Comparison of ENCODE assay signal across 8 cellular contexts in the genomic region with DNA sequence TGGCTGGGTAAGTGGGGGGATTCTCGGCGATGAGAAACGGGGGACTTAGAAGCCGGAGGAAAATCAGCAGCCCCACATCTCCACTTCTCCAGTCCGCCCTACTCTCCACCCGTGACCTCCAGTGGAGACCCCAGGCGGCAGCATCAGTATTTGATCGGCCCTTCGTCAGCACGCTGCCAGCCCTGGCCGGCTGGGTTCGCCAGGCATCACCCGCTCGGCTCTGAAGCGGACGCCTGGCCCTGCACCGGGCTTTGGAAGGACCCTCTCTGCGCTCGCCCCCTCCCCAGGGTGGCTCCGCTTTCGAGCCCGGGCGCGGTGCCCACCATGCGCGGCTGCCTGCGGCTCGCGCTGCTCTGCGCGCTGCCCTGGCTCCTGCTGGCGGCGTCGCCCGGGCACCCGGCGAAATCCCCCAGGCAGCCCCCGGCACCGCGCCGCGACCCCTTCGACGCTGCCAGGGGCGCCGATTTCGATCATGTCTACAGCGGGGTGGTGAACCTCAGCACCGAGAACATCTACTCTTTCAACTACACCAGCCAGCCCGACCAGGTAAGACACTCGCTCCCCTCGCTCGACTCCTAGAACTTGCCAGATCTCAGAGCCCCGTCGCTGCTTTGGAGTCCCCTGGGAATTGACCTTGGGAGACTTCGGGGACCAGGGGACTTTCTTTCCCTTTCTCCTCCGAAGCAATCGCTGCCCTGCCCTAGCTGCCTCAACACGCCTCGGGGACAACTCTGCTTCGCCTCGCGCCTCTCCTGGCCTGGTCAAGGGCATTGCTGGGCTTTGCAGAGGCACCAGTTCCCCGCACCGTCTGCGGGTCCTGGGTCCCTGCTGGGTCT. TPM values are rescaled to one million over a fixed set of nuclear protein-coding genes. Genes with fewer than 3 reads are reported as not detected.
DNase-seq lines count a peak whose midpoint lies in the region; ATAC-seq and TF ChIP-seq lines count a peak whose summit lies in the region.

No MANE protein-coding gene starts in this region.

- TF ChIP-seq CTCF in ascending aorta (IDR thresholded peaks at IDR 0.05): no peak

- H3K36me3 ChIP-seq in SJSA1 (no peaks in the 10 kb centered on the region), ascending aorta (no peaks in the 10 kb centered on the region)

- DNase-seq in NCI-H2081 (lab: John Stamatoyannopoulos, UW) (peak; percentile 4 to 42), NCI-H2081 treated with DMSO at 0.1 percent for 48 hours (lab: John Stamatoyannopoulos, UW) (no peak), SJSA1 (ENCODE audit: low read depth in 1 of 2, low spot score in 2 of 2) (no peak), ascending aorta (ENCODE audit: low spot score in 2 of 2) (no peak), iPS-NIHi7 (ENCODE audit: extremely low spot score) (peak; percentile 30), GM19240 (ENCODE audit: insufficient read length, low spot score) (no peak)
- DNase-seq in stimulated activated CD4-positive, alpha-beta T cell treated with anti-CD3 and anti-CD28 coated beads, Interleukin-12 subunit alpha, Interleukin-12 subunit beta, amount 100 ng/mL, for 24 hours (ENCODE audit: low read depth in 2 of 2): peak; percentile 22 to 26

- H3K27ac ChIP-seq in SJSA1 (no peak overlapping the region), ascending aorta (peak overlapping the region; percentile 17 to 39)

- H3K4me1 ChIP-seq in SJSA1 (replicated peaks): peaks cover 9% of the 10 kb centered on the region
- peaks cover 0 to 4% of the 10 kb centered on the region in 2 donors for H3K4me1 ChIP-seq in ascending aorta

- H3K27me3 ChIP-seq in SJSA1 (replicated peaks) (peaks cover 51% of the 10 kb centered on the region), ascending aorta (no peaks in the 10 kb centered on the region)

- ATAC-seq in HG02885 (IDR thresholded peaks at IDR 0.05; ENCODE audit: poor library complexity, unreplicated experiment): peak; percentile 48

- intact Hi-C loops in ascending aorta (cut with DNase I): no loop called here

- H3K9me3 ChIP-seq in SJSA1 (replicated peaks): no peaks in the 10 kb centered on the region
- no peaks in the 10 kb centered on the region for H3K9me3 ChIP-seq in ascending aorta

- H3K4me3 ChIP-seq in SJSA1 (peak overlapping the region; percentile 21), ascending aorta (peak overlapping the region; percentile 73 to 94)

RNA-seq across cellular contexts. Expression of gene SIDT1, which starts 0.6 kb away (rescaled TPM):
- total RNA-seq in SJSA1 (2014; rRNA removed; shearing (Covaris generic)): not detected in 2 replicates
- not detected for total RNA-seq in ascending aorta

RNA-seq across cellular contexts. Expression of gene SPICE1, which starts 18.0 kb away (rescaled TPM):
- total RNA-seq in SJSA1 (2014; rRNA removed; shearing (Covaris generic)): 15.1 and 26.6 TPM in 2 replicates
- total RNA-seq in ascending aorta: 12.8 TPM

Comparison
In these comparisons a context has a peak if more than half of its experiments do, and no peak if none do; other contexts are left out.
1. DNase-seq: peak in NCI-H2081 (2 of 2), iPS-NIHi7 (single experiment) and stimulated activated CD4-positive, alpha-beta T cell treated with anti-CD3 and anti-CD28 coated beads, Interleukin-12 subunit alpha, Interleukin-12 subunit beta, amount 100 ng/mL, for 24 hours (2 of 2); none in NCI-H2081 treated with DMSO at 0.1 percent for 48 hours (single experiment), SJSA1 (0 of 2), ascending aorta (0 of 2) and GM19240 (single experiment).